Comparison of ENCODE assay signal across 27 cellular contexts in the genomic region with DNA sequence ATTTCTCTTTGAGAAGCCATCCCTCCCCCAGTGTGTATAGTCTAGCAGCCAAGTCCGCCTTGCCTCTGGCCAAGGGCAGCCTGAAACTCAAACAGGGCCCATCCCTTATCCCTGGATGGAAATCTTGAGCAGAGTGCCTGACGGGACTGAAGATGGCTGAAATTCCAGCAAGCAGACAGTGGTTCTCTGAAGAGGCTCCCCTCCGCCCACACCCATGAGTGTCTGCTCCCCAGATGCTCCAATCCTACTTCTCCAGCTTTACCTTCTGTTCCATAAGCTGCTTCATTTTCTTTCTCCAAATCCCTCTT.
A peak's percentile ranks its signal among the peaks of the same experiment; 100 is the strongest.
DNase-seq lines count a peak whose midpoint lies in the region; ATAC-seq and TF ChIP-seq lines count a peak whose summit lies in the region.
"Had no signal": no experiment of that assay in that cellular context is flagged by ENCODE, and none has a peak within 500 bp of the region (broad histone marks: within the 10 kb centered on the region; RNA-seq: fewer than 3 reads in every experiment).

No MANE protein-coding gene starts in this region.

- H3K4me3 ChIP-seq in heart right ventricle (no peak overlapping the region), psoas muscle (no peak overlapping the region), aorta (ENCODE audit: low read length in 2 of 2) (no peak overlapping the region), thyroid gland (replicated peaks in 1 of 3) (no peak overlapping the region)
- H3K4me3 ChIP-seq: A549, K562, left lung, sigmoid colon had no signal

- H3K27me3 ChIP-seq in heart right ventricle (no peaks in the 10 kb centered on the region), psoas muscle (ENCODE audit: insufficient read depth in 3 of 3, low read length in 2 of 3) (no peaks in the 10 kb centered on the region), aorta (ENCODE audit: control insufficient read depth in 1 of 2, insufficient read depth in 2 of 2, low read length in 1 of 2) (no peaks in the 10 kb centered on the region), thyroid gland (no peaks in the 10 kb centered on the region)
- H3K27me3 ChIP-seq: left lung, neutrophil, sigmoid colon had no signal

- no peak for TF ChIP-seq POLR2A in thyroid gland (IDR thresholded peaks at IDR 0.05)

- H3K4me1 ChIP-seq in heart right ventricle (peaks cover 21 to 57% (median 53%) of the 10 kb centered on the region in 9 donors), psoas muscle (peaks cover 26% of the 10 kb centered on the region), aorta (ENCODE audit: control insufficient read depth in 1 of 2, insufficient read depth in 2 of 2, low read length in 2 of 2) (peaks cover 13 to 16% of the 10 kb centered on the region in 2 donors), thyroid gland (peaks cover 0 to 16% of the 10 kb centered on the region in 2 donors)
- H3K4me1 ChIP-seq: A549 had no signal

- no peak overlapping the region for H3K27ac Mint-ChIP-seq in stimulated activated naive CD8-positive, alpha-beta T cell treated with anti-CD3 and anti-CD28 coated beads, Interleukin-15, amount 100 ng/mL, for 72 hours
- H3K27ac Mint-ChIP-seq: activated T-helper 2 cell treated with anti-CD3 and anti-CD28 coated beads, Interferon-gamma antibody, Interleukin-2, Interleukin-4, amounts not matched to agents 10 μg/mL and 5 μg/mL and 100 μg/mL, durations not matched to agents 14 hours and 24 hours and 36 hours; CD4-positive, CD25-positive, alpha-beta regulatory T cell; stimulated activated memory B cell treated with anti-CD40 and anti-IgM and Interleukin-4, amounts not matched to agents 10 μg/mL and 1 μg/mL and 100 μg/mL, for 72 hours had no signal

- H3K36me3 ChIP-seq in heart right ventricle (no peaks in the 10 kb centered on the region), psoas muscle (ENCODE audit: insufficient read depth in 1 of 2, low read depth in 1 of 2) (no peaks in the 10 kb centered on the region), aorta (ENCODE audit: control insufficient read depth in 1 of 2, insufficient read depth in 2 of 2, low read length in 1 of 2) (no peaks in the 10 kb centered on the region), thyroid gland (no peaks in the 10 kb centered on the region)
- H3K36me3 ChIP-seq: left lung, neutrophil, sigmoid colon, WERI-Rb-1 had no signal

- H3K27ac ChIP-seq in heart right ventricle (peak overlapping the region in 9 of 10 donors; percentile 17 to 87 (median 66)), psoas muscle (peak overlapping the region; percentile 10), aorta (ENCODE audit: low read depth in 1 of 2, low read length in 2 of 2) (peak overlapping the region; percentile 23 to 59), thyroid gland (no peak overlapping the region)
- H3K27ac ChIP-seq: A549, neutrophil, WERI-Rb-1 had no signal

- H3K4me3 Mint-ChIP-seq in stimulated activated naive CD8-positive, alpha-beta T cell treated with anti-CD3 and anti-CD28 coated beads, Interleukin-15, amount 100 ng/mL, for 72 hours = no peak overlapping the region
- H3K4me3 Mint-ChIP-seq: CD4-positive, CD25-positive, alpha-beta regulatory T cell; stimulated activated memory B cell treated with anti-CD40 and anti-IgM and Interleukin-4, amounts not matched to agents 10 μg/mL and 1 μg/mL and 100 μg/mL, for 72 hours had no signal

- H3K9me3 ChIP-seq in heart right ventricle (no peaks in the 10 kb centered on the region), psoas muscle (no peaks in the 10 kb centered on the region), aorta (ENCODE audit: control insufficient read depth, low read length) (no peaks in the 10 kb centered on the region), thyroid gland (no peaks in the 10 kb centered on the region)
- H3K9me3 ChIP-seq: A549, left lung, neutrophil, sigmoid colon had no signal

- ATAC-seq in Right ventricle myocardium inferior (peak; percentile 58), heart right ventricle (peak in 5 of 8 donors; percentile 5 to 39 (median 10)), psoas muscle (peak in 2 of 4 donors; percentile 17 to 29), aorta (ENCODE audit: low FRiP score) (peak; percentile 21), HG02981 (IDR thresholded peaks at IDR 0.05; ENCODE audit: unreplicated experiment) (no peak)
- ATAC-seq in stimulated activated naive CD8-positive, alpha-beta T cell treated with anti-CD3 and anti-CD28 coated beads, Interleukin-15, amount 100 ng/mL, for 72 hours = no peak
- ATAC-seq: A549; K562; stimulated activated memory B cell treated with anti-CD40 and anti-IgM and Interleukin-4, amounts not matched to agents 10 μg/mL and 1 μg/mL and 100 μg/mL, for 72 hours had no signal

- 72 to 78% methylated on average over 3 of the region's 3 CpGs for WGBS in heart right ventricle, 2 donors
- 62 to 81% (median 66%) methylated on average over 3 of the region's 3 CpGs for WGBS in psoas muscle, 3 donors
- WGBS in aorta, 2 donors = 51 to 60% methylated on average over 3 of the region's 3 CpGs
- 75 to 93% methylated on average over 3 of the region's 3 CpGs for WGBS in thyroid gland, 2 donors

- DNase-seq in Right ventricle myocardium inferior (ENCODE audit: missing footprints) (no peak), cardiac septum (ENCODE audit: low spot score) (no peak), heart right ventricle (peak in 1 of 2 donors; percentile 13), psoas muscle (no peak), aorta (no peak), thyroid gland (no peak)
- DNase-seq in stimulated activated naive CD8-positive, alpha-beta T cell treated with anti-CD3 and anti-CD28 coated beads, Interleukin-15, amount 100 ng/mL, for 72 hours = no peak
- DNase-seq: activated CD4-positive, alpha-beta T cell treated with anti-CD3 and anti-CD28 coated beads for 4 hours; activated naive CD4-positive, alpha-beta T cell treated with anti-CD3 and anti-CD28 coated beads, Interleukin-2, amount 50 U/mL, for 16 hours; CD4-positive, CD25-positive, alpha-beta regulatory T cell; effector CD4-positive, alpha-beta T cell; glutamatergic neuron; H7; left lung; NCI-H1048; NCI-H187; NCI-H510A; sigmoid colon; stimulated activated CD4-positive, alpha-beta T cell treated with anti-CD3 and anti-CD28 coated beads, Interleukin-15, amount 100 ng/mL, for 24 hours; SW 1271; WERI-Rb-1 had no signal

- intact Hi-C loops in Right ventricle myocardium inferior (cut with DNase I) (loop anchor here (5.0 kb wide), 1 partner anchor 85 kb away; no protein-coding TSS in a partner anchor), cardiac septum (cut with DNase I) (no loop called here), heart right ventricle (cut with DNase I) (no loop called here), psoas muscle (cut with DNase I) (no loop called here), aorta (cut with DNase I) (loop anchor here (10.0 kb wide), 3 partner anchors 222 to 392 kb away; a partner anchor contains a TSS), thyroid gland (cut with DNase I) (no loop called here)

- H3K4me1 Mint-ChIP-seq in stimulated activated naive CD8-positive, alpha-beta T cell treated with anti-CD3 and anti-CD28 coated beads, Interleukin-15, amount 100 ng/mL, for 72 hours = no peaks in the 10 kb centered on the region
- H3K4me1 Mint-ChIP-seq: CD4-positive, CD25-positive, alpha-beta regulatory T cell; stimulated activated memory B cell treated with anti-CD40 and anti-IgM and Interleukin-4, amounts not matched to agents 10 μg/mL and 1 μg/mL and 100 μg/mL, for 72 hours had no signal

- TF ChIP-seq CTCF in heart right ventricle (IDR thresholded peaks at IDR 0.05) = no peak
- TF ChIP-seq CTCF in psoas muscle (IDR thresholded peaks at IDR 0.05) = no peak
- TF ChIP-seq CTCF in thyroid gland (IDR thresholded peaks at IDR 0.05) = no peak

- no peaks in the 10 kb centered on the region for H3K9me3 Mint-ChIP-seq in stimulated activated naive CD8-positive, alpha-beta T cell treated with anti-CD3 and anti-CD28 coated beads, Interleukin-15, amount 100 ng/mL, for 72 hours
- H3K9me3 Mint-ChIP-seq: activated T-helper 2 cell treated with anti-CD3 and anti-CD28 coated beads, Interferon-gamma antibody, Interleukin-2, Interleukin-4, amounts not matched to agents 10 μg/mL and 5 μg/mL and 100 μg/mL, durations not matched to agents 14 hours and 24 hours and 36 hours; stimulated activated memory B cell treated with anti-CD40 and anti-IgM and Interleukin-4, amounts not matched to agents 10 μg/mL and 1 μg/mL and 100 μg/mL, for 72 hours had no signal

- H3K27me3 Mint-ChIP-seq in stimulated activated naive CD8-positive, alpha-beta T cell treated with anti-CD3 and anti-CD28 coated beads, Interleukin-15, amount 100 ng/mL, for 72 hours = no peaks in the 10 kb centered on the region
- H3K27me3 Mint-ChIP-seq: CD4-positive, CD25-positive, alpha-beta regulatory T cell; stimulated activated memory B cell treated with anti-CD40 and anti-IgM and Interleukin-4, amounts not matched to agents 10 μg/mL and 1 μg/mL and 100 μg/mL, for 72 hours had no signal

Comparison
In these comparisons a context has a peak if more than half of its experiments do, and no peak if none do; other contexts are left out.
1. intact Hi-C loops: an anchor here in Right ventricle myocardium inferior (5.0 kb wide) and aorta (10.0 kb wide); none called in cardiac septum, heart right ventricle, psoas muscle and thyroid gland.
2. ATAC-seq: peak in Right ventricle myocardium inferior (single experiment), heart right ventricle (5 of 8) and aorta (single experiment); none in stimulated activated naive CD8-positive, alpha-beta T cell treated with anti-CD3 and anti-CD28 coated beads, Interleukin-15, amount 100 ng/mL, for 72 hours (single experiment) and HG02981 (single experiment).
3. H3K27ac ChIP-seq: peak in heart right ventricle (9 of 10), psoas muscle (single experiment) and aorta (2 of 2); none in thyroid gland (0 of 3).